9 cellular contexts compared by ENCODE assay signal in genomic region chr12:89348894-89349669, GRCh38. TPM values are rescaled to one million over a fixed set of nuclear protein-coding genes. Genes with fewer than 3 reads are reported as not detected.
DNase-seq lines count a peak whose midpoint lies in the region; ATAC-seq and TF ChIP-seq lines count a peak whose summit lies in the region.
"Had no signal": no experiment of that assay in that cellular context is flagged by ENCODE, and none has a peak within 500 bp of the region (broad histone marks: within the 10 kb centered on the region; RNA-seq: fewer than 3 reads in every experiment).

No MANE protein-coding gene starts in this region.

- no peak for TF ChIP-seq POLR2A in tibial nerve (IDR thresholded peaks at IDR 0.05)

- TF ChIP-seq CTCF in tibial nerve (IDR thresholded peaks at IDR 0.05) = no peak

- no peaks in the 10 kb centered on the region for H3K27me3 ChIP-seq in layer of hippocampus (ENCODE audit: control insufficient read depth, insufficient read depth, low read length)
- no peaks in the 10 kb centered on the region for H3K27me3 ChIP-seq in tibial nerve
- H3K27me3 ChIP-seq: foreskin keratinocyte had no signal

- H3K4me3 Mint-ChIP-seq in activated T-cell treated with anti-CD3 and anti-CD28 coated beads, Interleukin-2, amount 50 U/mL, for 4 hours = peak overlapping the region; percentile 95

- WGBS in tibial nerve, 2 donors = 43 to 44% methylated on average over 10 of the region's 10 CpGs

- H3K4me1 ChIP-seq in tibial nerve = peaks cover 0 to 51% (median 33%) of the 10 kb centered on the region in 4 donors

- H3K36me3 ChIP-seq in tibial nerve = peaks cover 0 to 18% (median 0%) of the 10 kb centered on the region in 3 donors

- H3K36me3 Mint-ChIP-seq in activated T-cell treated with anti-CD3 and anti-CD28 coated beads, Interleukin-2, amount 50 U/mL, for 4 hours (ENCODE audit: insufficient read depth) = peaks cover 18% of the 10 kb centered on the region

- peaks cover 62% of the 10 kb centered on the region for H3K4me1 Mint-ChIP-seq in activated T-cell treated with anti-CD3 and anti-CD28 coated beads, Interleukin-2, amount 50 U/mL, for 4 hours (ENCODE audit: low read depth)

- H3K9me3 Mint-ChIP-seq in activated T-cell treated with anti-CD3 and anti-CD28 coated beads, Interleukin-2, amount 50 U/mL, for 4 hours = no peaks in the 10 kb centered on the region

- no peak for TF ChIP-seq EP300 in tibial nerve (IDR thresholded peaks at IDR 0.05)

- H3K27ac ChIP-seq in angular gyrus (ENCODE audit: low read depth, low read length) (peak overlapping the region; percentile 54), layer of hippocampus (ENCODE audit: low read depth, low read length) (peak overlapping the region; percentile 36), tibial nerve (peak overlapping the region; percentile 9 to 98 (median 76))
- H3K27ac ChIP-seq: foreskin keratinocyte had no signal

- H3K4me3 ChIP-seq in tibial nerve = peak overlapping the region; percentile 75 to 93 (median 87)

- no peaks in the 10 kb centered on the region for H3K9me3 ChIP-seq in tibial nerve

- no peak for ATAC-seq in activated T-cell treated with anti-CD3 and anti-CD28 coated beads, Interleukin-2, amount 50 U/mL, for 4 hours
- ATAC-seq: foreskin keratinocyte had no signal

- DNase-seq in activated T-cell treated with anti-CD3 and anti-CD28 coated beads, Interleukin-2, amount 50 U/mL, for 4 hours = no peak
- DNase-seq in activated T-cell treated with anti-CD3 and anti-CD28 coated beads, Interleukin-2, amount 50 U/mL, for 1 hour = no peak
- DNase-seq in tibial nerve (ENCODE audit: low spot score in 2 of 2) (no peak), GM19240 (ENCODE audit: insufficient read length, low spot score) (no peak), NCI-H69 (lab: John Stamatoyannopoulos, UW) (no peak)
- DNase-seq in activated CD4-positive, alpha-beta T cell treated with anti-CD3 and anti-CD28 coated beads for 48 hours = no peak
- DNase-seq: foreskin keratinocyte had no signal

- no peaks in the 10 kb centered on the region for H3K27me3 Mint-ChIP-seq in activated T-cell treated with anti-CD3 and anti-CD28 coated beads, Interleukin-2, amount 50 U/mL, for 4 hours (ENCODE audit: low read depth)

RNA-seq across cellular contexts. Expression of gene DUSP6, which starts 3.2 kb away (rescaled TPM):
- total RNA-seq in activated T-cell treated with anti-CD3 and anti-CD28 coated beads, Interleukin-2, amount 50 U/mL, for 4 hours = 100 to 1,000 TPM in 1 of 3 donors, 10 to 100 TPM in 2; 73.6 to 114 (median 74.4) TPM
- 10 to 100 TPM; 66.5 to 85.2 (median 72.8) TPM for total RNA-seq in tibial nerve
